8 cellular contexts compared by ENCODE assay signal in genomic region chr7:75125125-75125786, GRCh38. TPM values are rescaled to one million over a fixed set of nuclear protein-coding genes. Genes with fewer than 3 reads are reported as not detected.
DNase-seq lines count a peak whose midpoint lies in the region; ATAC-seq, FAIRE-seq and TF ChIP-seq lines count a peak whose summit lies in the region.
"Not testable (repeated sequence)": the region's sequence is repeated elsewhere in the genome, so short reads cannot be mapped to it uniquely, and the experiment has no call there.

No MANE protein-coding gene starts in this region.

- CTCF ChIA-PET in GM12878 (lab: Yijun Ruan, JAX) = not testable (repeated sequence)

- not testable (repeated sequence) for H3K36me3 ChIP-seq in GM12878 (ENCODE audit: control insufficient read depth in 2 of 2, insufficient read depth in 2 of 2, low read length in 1 of 2)

- intact Hi-C loops in GM12878 (cut with micrococcal nuclease; ENCODE audit: unreplicated experiment) = not testable (repeated sequence)

- not testable (repeated sequence) for H3K4me3 Mint-ChIP-seq in stimulated activated effector memory CD8-positive, alpha-beta T cell treated with anti-CD3 and anti-CD28 coated beads, Interleukin-12 subunit alpha, Interleukin-12 subunit beta, amount 100 ng/mL, for 72 hours

- not testable (repeated sequence) for H3K4me3 ChIP-seq in GM12878

- not testable (repeated sequence) for H3K9ac ChIP-seq in GM12878 (ENCODE audit: control insufficient read depth, insufficient read depth, low read length)

- RAD21 ChIA-PET in GM12878 (lab: Charles Lee; ENCODE audit: unreplicated experiment) = not testable (repeated sequence)

- H3K27me3 ChIP-seq in GM12878 (replicated peaks in 1 of 2; ENCODE audit: control insufficient read depth in 2 of 2, insufficient read depth in 2 of 2, low read length in 1 of 2) = not testable (repeated sequence)

- SMC1A ChIA-PET in GM12878 (lab: Charles Lee; ENCODE audit: uncharacterized antibody, unreplicated experiment) = not testable (repeated sequence)

- H3K79me2 ChIP-seq in GM12878 (ENCODE audit: control insufficient read depth, insufficient read depth, low read length) = not testable (repeated sequence)

- TF ChIP-seq POLR2A in GM12878 (IDR thresholded peaks at IDR 0.05; ENCODE audit: low read depth, low read length) = not testable (repeated sequence)

- WGBS in GM12878 (ENCODE audit: insufficient coverage, insufficient replicate concordance, low lambda C conversion rate, missing lambda C conversion rate) = no CpG with 5 or more reads among the region's 23 CpGs

- TF ChIP-seq EP300 in GM12878 (IDR thresholded peaks at IDR 0.05; ENCODE audit: borderline replicate concordance in 1 of 2, control insufficient read depth in 1 of 2, low read depth in 2 of 2, low read length in 2 of 2) = not testable (repeated sequence)

- H3K9me3 Mint-ChIP-seq in stimulated activated effector memory CD8-positive, alpha-beta T cell treated with anti-CD3 and anti-CD28 coated beads, Interleukin-12 subunit alpha, Interleukin-12 subunit beta, amount 100 ng/mL, for 72 hours = not testable (repeated sequence)

- H4K20me1 ChIP-seq in GM12878 (ENCODE audit: control insufficient read depth, insufficient read depth) = not testable (repeated sequence)

- POLR2A ChIA-PET in GM12878 (lab: Charles Lee) = not testable (repeated sequence)

- not testable (repeated sequence) for H2AFZ ChIP-seq in GM12878 (ENCODE audit: control insufficient read depth, low read depth, low read length)

- not testable (repeated sequence) for H3K4me2 ChIP-seq in GM12878 (ENCODE audit: control insufficient read depth, insufficient read depth)

- not testable (repeated sequence) for H3K4me1 ChIP-seq in GM12878 (ENCODE audit: control insufficient read depth, insufficient read depth, low read length)

- in situ Hi-C loops in GM12878 (cut with MboI) = not testable (repeated sequence)

- TF ChIP-seq RAD21 in GM12878 (IDR thresholded peaks at IDR 0.05; ENCODE audit: insufficient read depth, low read depth, low read length) = not testable (repeated sequence)

- H3K9me3 ChIP-seq in GM12878 (replicated peaks; ENCODE audit: control insufficient read depth, insufficient read depth, low read length) = not testable (repeated sequence)

- H3K27ac Mint-ChIP-seq in stimulated activated effector memory CD8-positive, alpha-beta T cell treated with anti-CD3 and anti-CD28 coated beads, Interleukin-12 subunit alpha, Interleukin-12 subunit beta, amount 100 ng/mL, for 72 hours = not testable (repeated sequence)

- H3K27ac ChIP-seq in GM12878 (ENCODE audit: control insufficient read depth, insufficient read depth) = not testable (repeated sequence)

- not testable (repeated sequence) for H3K36me3 Mint-ChIP-seq in stimulated activated effector memory CD8-positive, alpha-beta T cell treated with anti-CD3 and anti-CD28 coated beads, Interleukin-12 subunit alpha, Interleukin-12 subunit beta, amount 100 ng/mL, for 72 hours

- H3K4me1 Mint-ChIP-seq in stimulated activated effector memory CD8-positive, alpha-beta T cell treated with anti-CD3 and anti-CD28 coated beads, Interleukin-12 subunit alpha, Interleukin-12 subunit beta, amount 100 ng/mL, for 72 hours = not testable (repeated sequence)

- TF ChIP-seq CTCF in GM12878 (IDR thresholded peaks at IDR 0.05 in 2 of 3, conservative IDR thresholded peaks at IDR 0.05 in 1 of 3; ENCODE audit: control insufficient read depth in 2 of 3, extremely low read depth in 1 of 3, insufficient read depth in 1 of 3, low read depth in 3 of 3, low read length in 3 of 3) = not testable (repeated sequence)

- peak; percentile 63 for ATAC-seq in GM18499 (IDR thresholded peaks at IDR 0.05; ENCODE audit: insufficient read depth, unreplicated experiment)
- ATAC-seq in GM19328 (IDR thresholded peaks at IDR 0.05; ENCODE audit: unreplicated experiment) = peak; percentile 84
- ATAC-seq in GM21529 (IDR thresholded peaks at IDR 0.05; ENCODE audit: unreplicated experiment) = peak; percentile 81
- ATAC-seq in HG02840 (IDR thresholded peaks at IDR 0.05; ENCODE audit: low FRiP score, unreplicated experiment) = peak; percentile 69
- ATAC-seq in HG03139 (IDR thresholded peaks at IDR 0.05; ENCODE audit: unreplicated experiment) = peak; percentile 59
- peak; percentile 43 for ATAC-seq in HG03575 (IDR thresholded peaks at IDR 0.05; ENCODE audit: extremely low read depth, insufficient number of reproducible peaks, low FRiP score, unreplicated experiment)
- peak; percentile 91 for ATAC-seq in GM12878
- peak; percentile 93 for ATAC-seq in stimulated activated effector memory CD8-positive, alpha-beta T cell treated with anti-CD3 and anti-CD28 coated beads, Interleukin-12 subunit alpha, Interleukin-12 subunit beta, amount 100 ng/mL, for 72 hours

- DNase-seq in GM12878 (ENCODE audit: low read depth, low spot score); stimulated activated effector memory CD8-positive, alpha-beta T cell treated with anti-CD3 and anti-CD28 coated beads, Interleukin-12 subunit alpha, Interleukin-12 subunit beta, amount 100 ng/mL, for 72 hours (ENCODE audit: low spot score in 2 of 2): not testable (repeated sequence)

- not testable (repeated sequence) for FAIRE-seq in GM12878 (lab: Jason Lieb, UNC)

- BruUV-seq in GM12878 (replicated peaks; lab: Mats Ljungman, UMichigan) = not testable (repeated sequence)

RNA-seq across cellular contexts. Expression of gene GTF2IRD2B, which starts 32.9 kb away (rescaled TPM):
- 46.5 and 56.8 TPM in 2 replicates for total RNA-seq in GM12878 (2013; cell fraction: nucleolus; rRNA removed)
- total RNA-seq in GM12878 (2014; rRNA removed) = 19.0 and 20.4 TPM in 2 replicates
- total RNA-seq in GM12878 (2014; rRNA removed; fragmentation: Illumina TruSeq; extraction: Trizol) = 9.9 and 12.6 TPM in 2 replicates
- 14.3 and 21.9 TPM in 2 replicates for total RNA-seq in GM12878 (2021)
- polyA plus RNA-seq in GM12878 (2011; ENCODE audit: low read depth) = 6.9 TPM
- polyA plus RNA-seq in GM12878 (2011; rRNA removed) = 12.8 and 15.7 TPM in 2 replicates
- polyA plus RNA-seq in GM12878 (2011; cell fraction: cytosol; rRNA removed) = 9.3 and 12.3 TPM in 2 replicates
- 15.0 and 21.0 TPM in 2 replicates for polyA plus RNA-seq in GM12878 (2011; cell fraction: nucleus; rRNA removed)
- polyA plus RNA-seq in GM12878 (2012) = 15.2 and 15.9 TPM in 2 replicates
- polyA plus RNA-seq in GM12878 (2014; fragmentation: Illumina TruSeq; extraction: Trizol) = 7.3 and 13.3 TPM in 2 replicates
- polyA plus RNA-seq in GM12878 (2014; fragmentation: Nextera tagmentation; extraction: Ambion mirVana) = 1 to 10 TPM in 1 of 2 experiments, under 1 TPM in 1; 0.56 to 3.4 TPM
- polyA plus RNA-seq in GM12878 (2014; rRNA removed) = 22.3 and 26.9 TPM in 2 replicates
- 10 to 100 TPM; 28.9 to 34.2 TPM for polyA plus RNA-seq in GM12878 (2016; fragmentation: Nextera tagmentation; extraction: Ambion mirVana)
- polyA minus RNA-seq in GM12878 (2011; rRNA and poly(A)+ RNA removed) = 8.9 and 16.6 TPM in 2 replicates
- 3.9 and 6.5 TPM in 2 replicates for polyA minus RNA-seq in GM12878 (2011; cell fraction: cytosol; rRNA and poly(A)+ RNA removed)
- 8.2 and 14.2 TPM in 2 replicates for polyA minus RNA-seq in GM12878 (2011; cell fraction: nucleus; rRNA and poly(A)+ RNA removed)

RNA-seq across cellular contexts. Expression of gene RCC1L, which starts 51.7 kb away (rescaled TPM):
- total RNA-seq in GM12878 (2013; cell fraction: nucleolus; rRNA removed) = 30.0 and 34.7 TPM in 2 replicates
- total RNA-seq in GM12878 (2014; rRNA removed) (65.6 and 74.1 TPM in 2 replicates), GM12878 (2014; rRNA removed; fragmentation: Illumina TruSeq; extraction: Trizol) (43.2 and 45.9 TPM in 2 replicates), GM12878 (2021) (65.4 and 70.4 TPM in 2 replicates)
- polyA plus RNA-seq in GM12878 (2011; ENCODE audit: low read depth) = 30.4 TPM
- polyA plus RNA-seq in GM12878 (2011; rRNA removed) (44.5 and 60.5 TPM in 2 replicates), GM12878 (2014; fragmentation: Illumina TruSeq; extraction: Trizol) (40.1 and 57.8 TPM in 2 replicates), GM12878 (2014; fragmentation: Nextera tagmentation; extraction: Ambion mirVana) (1 to 10 TPM; 1.2 to 4.5 TPM), GM12878 (2014; rRNA removed) (57.6 and 62.9 TPM in 2 replicates), GM12878 (2016; fragmentation: Nextera tagmentation; extraction: Ambion mirVana) (10 to 100 TPM; 68.7 to 74.4 TPM)
- polyA plus RNA-seq in GM12878 (2011; cell fraction: cytosol; rRNA removed) = 41.7 and 44.8 TPM in 2 replicates
- polyA plus RNA-seq in GM12878 (2011; cell fraction: nucleus; rRNA removed) = 28.7 and 39.5 TPM in 2 replicates
- polyA plus RNA-seq in GM12878 (2012) = 40.4 and 42.7 TPM in 2 replicates
- polyA minus RNA-seq in GM12878 (2011; rRNA and poly(A)+ RNA removed) = 31.9 and 35.1 TPM in 2 replicates
- 8.2 and 9.4 TPM in 2 replicates for polyA minus RNA-seq in GM12878 (2011; cell fraction: cytosol; rRNA and poly(A)+ RNA removed)
- 8.5 and 11.3 TPM in 2 replicates for polyA minus RNA-seq in GM12878 (2011; cell fraction: nucleus; rRNA and poly(A)+ RNA removed)

Comparison
In these comparisons a context has a peak if more than half of its experiments do, and no peak if none do; other contexts are left out.
1. ATAC-seq: peak in every context shown above with its lines; median percentile 93 in stimulated activated effector memory CD8-positive, alpha-beta T cell treated with anti-CD3 and anti-CD28 coated beads, Interleukin-12 subunit alpha, Interleukin-12 subunit beta, amount 100 ng/mL, for 72 hours; 91 in GM12878; 84 in GM19328; 81 in GM21529; 69 in HG02840; 63 in GM18499; 59 in HG03139; 43 in HG03575.